ENCODE assay signal across 1 cellular context in the genomic region with DNA sequence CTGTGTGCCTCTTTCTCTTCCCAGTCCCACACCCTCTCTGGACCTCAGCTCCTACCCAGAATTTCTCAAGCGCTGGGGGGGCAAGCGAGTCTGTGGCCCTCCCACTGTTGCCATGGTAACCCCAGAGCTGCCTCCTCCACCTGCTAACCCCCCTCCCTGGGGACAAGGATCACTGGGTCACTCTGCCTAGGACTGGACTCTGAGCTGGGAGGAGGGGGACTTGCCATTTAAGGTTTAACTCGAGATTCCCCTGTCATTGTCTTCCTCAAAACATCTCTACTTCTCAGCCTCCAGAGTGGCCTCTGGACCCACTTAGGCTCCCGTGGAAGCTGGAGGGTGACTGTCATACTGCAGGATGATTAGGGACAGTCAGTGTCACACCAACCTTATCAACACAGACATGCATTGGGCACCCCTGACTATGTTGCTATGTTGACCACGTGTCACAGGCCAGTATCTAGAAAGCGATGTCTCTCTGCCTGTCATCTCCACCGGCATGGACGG.
TF ChIP-seq lines count a peak whose summit lies in the region.

No MANE protein-coding gene starts in this region.

TF ChIP-seq in HepG2, 621 proteins besides CTCF, POLR2A, EP300 and RAD21 (continued from another document and continues in another):
- TF ChIP-seq ELF3 (CRISPR knock-in tag; IDR thresholded peaks at IDR 0.05) (no peak), ETV5 (CRISPR knock-in tag; IDR thresholded peaks at IDR 0.05; ENCODE audit: borderline replicate concordance) (no peak), ZNF382 (CRISPR knock-in tag; IDR thresholded peaks at IDR 0.05; ENCODE audit: borderline replicate concordance) (no peak), RBM39 (IDR thresholded peaks at IDR 0.05; ENCODE audit: low read depth, low read length, poor library complexity, severe bottlenecking) (no peak), RFX5 (IDR thresholded peaks at IDR 0.05; ENCODE audit: low read depth, low read length) (peak; percentile 93), NPAS2 (CRISPR knock-in tag; IDR thresholded peaks at IDR 0.05; ENCODE audit: borderline replicate concordance) (no peak), ZNF776 (CRISPR knock-in tag; IDR thresholded peaks at IDR 0.05) (no peak), GATAD2A (CRISPR knock-in tag; IDR thresholded peaks at IDR 0.05) (peak; percentile 46; the same call in 1 of the 2 replicates), GFI1 (CRISPR knock-in tag; IDR thresholded peaks at IDR 0.05; ENCODE audit: borderline replicate concordance) (no peak), HMG20A (CRISPR knock-in tag; IDR thresholded peaks at IDR 0.05; ENCODE audit: borderline replicate concordance) (no peak; the same call in 1 of the 2 replicates), KLF13 (CRISPR knock-in tag; IDR thresholded peaks at IDR 0.05) (no peak), ZNF264 (CRISPR knock-in tag; IDR thresholded peaks at IDR 0.05) (no peak), ZNF263 (CRISPR knock-in tag; IDR thresholded peaks at IDR 0.05) (peak; percentile 96), HNRNPL (IDR thresholded peaks at IDR 0.05; ENCODE audit: low read depth, low read length) (no peak), ZNF781 (CRISPR knock-in tag; IDR thresholded peaks at IDR 0.05; ENCODE audit: borderline replicate concordance, not compliant biosample characterization) (no peak), SETDB1 (CRISPR knock-in tag; IDR thresholded peaks at IDR 0.05; ENCODE audit: borderline replicate concordance) (no peak), ZNF768 (CRISPR knock-in tag; IDR thresholded peaks at IDR 0.05) (peak; percentile 93), ZBTB42 (CRISPR knock-in tag; IDR thresholded peaks at IDR 0.05) (no peak), SAP130 (CRISPR knock-in tag; IDR thresholded peaks at IDR 0.05; ENCODE audit: low read depth) (peak; percentile 86), KDM5B (CRISPR knock-in tag; IDR thresholded peaks at IDR 0.05; ENCODE audit: borderline replicate concordance) (peak; percentile 31; the same call in 1 of the 2 replicates), KDM3A (CRISPR knock-in tag; IDR thresholded peaks at IDR 0.05; ENCODE audit: low read depth) (no peak), ZC3H4 (CRISPR knock-in tag; IDR thresholded peaks at IDR 0.05; ENCODE audit: borderline replicate concordance) (no peak), HMG20B (CRISPR knock-in tag; conservative IDR thresholded peaks at IDR 0.05) (no peak), NCOA2 (CRISPR knock-in tag; IDR thresholded peaks at IDR 0.05) (peak; percentile 60), ZNF292 (CRISPR knock-in tag; IDR thresholded peaks at IDR 0.05; ENCODE audit: borderline replicate concordance, low read depth) (0 out of 2 replicates have a peak, but pooled peaks have one; percentile 30), SMAD3 (CRISPR knock-in tag; IDR thresholded peaks at IDR 0.05) (no peak), ZNF879 (CRISPR knock-in tag; IDR thresholded peaks at IDR 0.05) (no peak), KDM1A (CRISPR knock-in tag; IDR thresholded peaks at IDR 0.05) (no peak), ZFX (CRISPR knock-in tag; IDR thresholded peaks at IDR 0.05; ENCODE audit: low read depth) (no peak; the same call in none of the 2 replicates), ZBTB38 (CRISPR knock-in tag; IDR thresholded peaks at IDR 0.05) (no peak), MEF2D (CRISPR knock-in tag; IDR thresholded peaks at IDR 0.05) (peak; percentile 31; the same call in 1 of the 2 replicates), DNMT1 (CRISPR knock-in tag; IDR thresholded peaks at IDR 0.05) (no peak), ZNF354B (CRISPR knock-in tag; IDR thresholded peaks at IDR 0.05) (no peak)
- TF ChIP-seq, protein P1, sequence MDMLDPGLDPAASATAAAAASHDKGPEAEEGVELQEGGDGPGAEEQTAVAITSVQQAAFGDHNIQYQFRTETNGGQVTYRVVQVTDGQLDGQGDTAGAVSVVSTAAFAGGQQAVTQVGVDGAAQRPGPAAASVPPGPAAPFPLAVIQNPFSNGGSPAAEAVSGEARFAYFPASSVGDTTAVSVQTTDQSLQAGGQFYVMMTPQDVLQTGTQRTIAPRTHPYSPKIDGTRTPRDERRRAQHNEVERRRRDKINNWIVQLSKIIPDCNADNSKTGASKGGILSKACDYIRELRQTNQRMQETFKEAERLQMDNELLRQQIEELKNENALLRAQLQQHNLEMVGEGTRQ (IDR thresholded peaks at IDR 0.05; ENCODE audit: low read depth, low read length) = 0 out of 2 replicates have a peak, but pooled peaks have one; percentile 28
- TF ChIP-seq, protein P1 (CRISPR knock-in tag; IDR thresholded peaks at IDR 0.05; ENCODE audit: borderline replicate concordance) = peak; percentile 58
- TF ChIP-seq, protein P2, sequence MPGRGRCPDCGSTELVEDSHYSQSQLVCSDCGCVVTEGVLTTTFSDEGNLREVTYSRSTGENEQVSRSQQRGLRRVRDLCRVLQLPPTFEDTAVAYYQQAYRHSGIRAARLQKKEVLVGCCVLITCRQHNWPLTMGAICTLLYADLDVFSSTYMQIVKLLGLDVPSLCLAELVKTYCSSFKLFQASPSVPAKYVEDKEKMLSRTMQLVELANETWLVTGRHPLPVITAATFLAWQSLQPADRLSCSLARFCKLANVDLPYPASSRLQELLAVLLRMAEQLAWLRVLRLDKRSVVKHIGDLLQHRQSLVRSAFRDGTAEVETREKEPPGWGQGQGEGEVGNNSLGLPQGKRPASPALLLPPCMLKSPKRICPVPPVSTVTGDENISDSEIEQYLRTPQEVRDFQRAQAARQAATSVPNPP (CRISPR knock-in tag; IDR thresholded peaks at IDR 0.05) = no peak
- TF ChIP-seq, protein P3, sequence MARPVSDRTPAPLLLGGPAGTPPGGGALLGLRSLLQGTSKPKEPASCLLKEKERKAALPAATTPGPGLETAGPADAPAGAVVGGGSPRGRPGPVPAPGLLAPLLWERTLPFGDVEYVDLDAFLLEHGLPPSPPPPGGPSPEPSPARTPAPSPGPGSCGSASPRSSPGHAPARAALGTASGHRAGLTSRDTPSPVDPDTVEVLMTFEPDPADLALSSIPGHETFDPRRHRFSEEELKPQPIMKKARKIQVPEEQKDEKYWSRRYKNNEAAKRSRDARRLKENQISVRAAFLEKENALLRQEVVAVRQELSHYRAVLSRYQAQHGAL (CRISPR knock-in tag; IDR thresholded peaks at IDR 0.05; ENCODE audit: not compliant biosample characterization) = no peak
- TF ChIP-seq, protein P4, sequence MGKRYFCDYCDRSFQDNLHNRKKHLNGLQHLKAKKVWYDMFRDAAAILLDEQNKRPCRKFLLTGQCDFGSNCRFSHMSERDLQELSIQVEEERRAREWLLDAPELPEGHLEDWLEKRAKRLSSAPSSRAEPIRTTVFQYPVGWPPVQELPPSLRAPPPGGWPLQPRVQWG (CRISPR knock-in tag; IDR thresholded peaks at IDR 0.05; ENCODE audit: borderline replicate concordance, low read depth) = no peak
- TF ChIP-seq, protein P5, sequence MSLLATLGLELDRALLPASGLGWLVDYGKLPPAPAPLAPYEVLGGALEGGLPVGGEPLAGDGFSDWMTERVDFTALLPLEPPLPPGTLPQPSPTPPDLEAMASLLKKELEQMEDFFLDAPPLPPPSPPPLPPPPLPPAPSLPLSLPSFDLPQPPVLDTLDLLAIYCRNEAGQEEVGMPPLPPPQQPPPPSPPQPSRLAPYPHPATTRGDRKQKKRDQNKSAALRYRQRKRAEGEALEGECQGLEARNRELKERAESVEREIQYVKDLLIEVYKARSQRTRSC (CRISPR knock-in tag; IDR thresholded peaks at IDR 0.05; ENCODE audit: low read depth) = no peak
- TF ChIP-seq, protein P6, sequence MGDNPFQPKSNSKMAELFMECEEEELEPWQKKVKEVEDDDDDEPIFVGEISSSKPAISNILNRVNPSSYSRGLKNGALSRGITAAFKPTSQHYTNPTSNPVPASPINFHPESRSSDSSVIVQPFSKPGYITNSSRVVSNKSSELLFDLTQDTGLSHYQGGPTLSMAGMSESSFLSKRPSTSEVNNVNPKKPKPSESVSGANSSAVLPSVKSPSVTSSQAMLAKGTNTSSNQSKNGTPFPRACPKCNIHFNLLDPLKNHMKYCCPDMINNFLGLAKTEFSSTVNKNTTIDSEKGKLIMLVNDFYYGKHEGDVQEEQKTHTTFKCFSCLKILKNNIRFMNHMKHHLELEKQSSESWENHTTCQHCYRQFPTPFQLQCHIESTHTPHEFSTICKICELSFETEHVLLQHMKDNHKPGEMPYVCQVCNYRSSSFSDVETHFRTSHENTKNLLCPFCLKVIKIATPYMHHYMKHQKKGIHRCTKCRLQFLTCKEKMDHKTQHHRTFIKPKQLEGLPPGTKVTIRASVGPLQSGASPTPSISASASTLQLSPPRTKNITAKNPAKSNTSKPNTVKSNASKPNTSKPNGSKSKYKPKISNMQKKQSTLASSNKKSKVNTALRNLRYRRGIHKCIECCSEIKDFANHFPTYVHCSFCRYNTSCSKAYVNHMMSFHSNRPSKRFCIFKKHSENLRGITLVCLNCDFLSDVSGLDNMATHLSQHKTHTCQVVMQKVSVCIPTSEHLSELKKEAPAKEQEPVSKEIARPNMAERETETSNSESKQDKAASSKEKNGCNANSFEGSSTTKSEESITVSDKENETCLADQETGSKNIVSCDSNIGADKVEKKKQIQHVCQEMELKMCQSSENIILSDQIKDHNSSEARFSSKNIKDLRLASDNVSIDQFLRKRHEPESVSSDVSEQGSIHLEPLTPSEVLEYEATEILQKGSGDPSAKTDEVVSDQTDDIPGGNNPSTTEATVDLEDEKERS (CRISPR knock-in tag; IDR thresholded peaks at IDR 0.05) = no peak
- TF ChIP-seq, protein P7, sequence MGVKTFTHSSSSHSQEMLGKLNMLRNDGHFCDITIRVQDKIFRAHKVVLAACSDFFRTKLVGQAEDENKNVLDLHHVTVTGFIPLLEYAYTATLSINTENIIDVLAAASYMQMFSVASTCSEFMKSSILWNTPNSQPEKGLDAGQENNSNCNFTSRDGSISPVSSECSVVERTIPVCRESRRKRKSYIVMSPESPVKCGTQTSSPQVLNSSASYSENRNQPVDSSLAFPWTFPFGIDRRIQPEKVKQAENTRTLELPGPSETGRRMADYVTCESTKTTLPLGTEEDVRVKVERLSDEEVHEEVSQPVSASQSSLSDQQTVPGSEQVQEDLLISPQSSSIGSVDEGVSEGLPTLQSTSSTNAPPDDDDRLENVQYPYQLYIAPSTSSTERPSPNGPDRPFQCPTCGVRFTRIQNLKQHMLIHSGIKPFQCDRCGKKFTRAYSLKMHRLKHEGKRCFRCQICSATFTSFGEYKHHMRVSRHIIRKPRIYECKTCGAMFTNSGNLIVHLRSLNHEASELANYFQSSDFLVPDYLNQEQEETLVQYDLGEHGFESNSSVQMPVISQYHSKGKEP (CRISPR knock-in tag; IDR thresholded peaks at IDR 0.05) = no peak
- TF ChIP-seq, protein P8, sequence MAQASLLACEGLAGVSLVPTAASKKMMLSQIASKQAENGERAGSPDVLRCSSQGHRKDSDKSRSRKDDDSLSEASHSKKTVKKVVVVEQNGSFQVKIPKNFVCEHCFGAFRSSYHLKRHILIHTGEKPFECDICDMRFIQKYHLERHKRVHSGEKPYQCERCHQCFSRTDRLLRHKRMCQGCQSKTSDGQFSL (CRISPR knock-in tag; IDR thresholded peaks at IDR 0.05) = peak; percentile 86
- TF ChIP-seq, protein P9, sequence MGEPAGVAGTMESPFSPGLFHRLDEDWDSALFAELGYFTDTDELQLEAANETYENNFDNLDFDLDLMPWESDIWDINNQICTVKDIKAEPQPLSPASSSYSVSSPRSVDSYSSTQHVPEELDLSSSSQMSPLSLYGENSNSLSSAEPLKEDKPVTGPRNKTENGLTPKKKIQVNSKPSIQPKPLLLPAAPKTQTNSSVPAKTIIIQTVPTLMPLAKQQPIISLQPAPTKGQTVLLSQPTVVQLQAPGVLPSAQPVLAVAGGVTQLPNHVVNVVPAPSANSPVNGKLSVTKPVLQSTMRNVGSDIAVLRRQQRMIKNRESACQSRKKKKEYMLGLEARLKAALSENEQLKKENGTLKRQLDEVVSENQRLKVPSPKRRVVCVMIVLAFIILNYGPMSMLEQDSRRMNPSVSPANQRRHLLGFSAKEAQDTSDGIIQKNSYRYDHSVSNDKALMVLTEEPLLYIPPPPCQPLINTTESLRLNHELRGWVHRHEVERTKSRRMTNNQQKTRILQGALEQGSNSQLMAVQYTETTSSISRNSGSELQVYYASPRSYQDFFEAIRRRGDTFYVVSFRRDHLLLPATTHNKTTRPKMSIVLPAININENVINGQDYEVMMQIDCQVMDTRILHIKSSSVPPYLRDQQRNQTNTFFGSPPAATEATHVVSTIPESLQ (CRISPR knock-in tag; conservative IDR thresholded peaks at IDR 0.05) = no peak
- TF ChIP-seq, protein P10, sequence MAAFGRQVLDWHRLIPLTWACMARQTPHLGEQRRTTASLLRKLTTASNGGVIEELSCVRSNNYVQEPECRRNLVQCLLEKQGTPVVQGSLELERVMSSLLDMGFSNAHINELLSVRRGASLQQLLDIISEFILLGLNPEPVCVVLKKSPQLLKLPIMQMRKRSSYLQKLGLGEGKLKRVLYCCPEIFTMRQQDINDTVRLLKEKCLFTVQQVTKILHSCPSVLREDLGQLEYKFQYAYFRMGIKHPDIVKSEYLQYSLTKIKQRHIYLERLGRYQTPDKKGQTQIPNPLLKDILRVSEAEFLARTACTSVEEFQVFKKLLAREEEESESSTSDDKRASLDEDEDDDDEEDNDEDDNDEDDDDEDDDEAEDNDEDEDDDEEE (CRISPR knock-in tag; IDR thresholded peaks at IDR 0.05) = 0 out of 2 replicates have a peak, but pooled peaks have one; percentile 24
- TF ChIP-seq, protein P11, sequence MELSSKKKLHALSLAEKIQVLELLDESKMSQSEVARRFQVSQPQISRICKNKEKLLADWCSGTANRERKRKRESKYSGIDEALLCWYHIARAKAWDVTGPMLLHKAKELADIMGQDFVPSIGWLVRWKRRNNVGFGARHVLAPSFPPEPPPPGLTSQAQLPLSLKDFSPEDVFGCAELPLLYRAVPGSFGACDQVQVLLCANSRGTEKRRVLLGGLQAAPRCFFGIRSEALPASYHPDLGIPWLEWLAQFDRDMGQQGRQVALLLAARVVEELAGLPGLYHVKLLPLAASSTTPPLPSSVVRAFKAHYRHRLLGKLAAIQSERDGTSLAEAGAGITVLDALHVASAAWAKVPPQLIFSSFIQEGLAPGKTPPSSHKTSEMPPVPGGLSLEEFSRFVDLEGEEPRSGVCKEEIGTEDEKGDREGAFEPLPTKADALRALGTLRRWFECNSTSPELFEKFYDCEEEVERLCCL (CRISPR knock-in tag; IDR thresholded peaks at IDR 0.05; ENCODE audit: borderline replicate concordance) = no peak
